ENCODE assay signal across 31 cellular contexts in the genomic region with DNA sequence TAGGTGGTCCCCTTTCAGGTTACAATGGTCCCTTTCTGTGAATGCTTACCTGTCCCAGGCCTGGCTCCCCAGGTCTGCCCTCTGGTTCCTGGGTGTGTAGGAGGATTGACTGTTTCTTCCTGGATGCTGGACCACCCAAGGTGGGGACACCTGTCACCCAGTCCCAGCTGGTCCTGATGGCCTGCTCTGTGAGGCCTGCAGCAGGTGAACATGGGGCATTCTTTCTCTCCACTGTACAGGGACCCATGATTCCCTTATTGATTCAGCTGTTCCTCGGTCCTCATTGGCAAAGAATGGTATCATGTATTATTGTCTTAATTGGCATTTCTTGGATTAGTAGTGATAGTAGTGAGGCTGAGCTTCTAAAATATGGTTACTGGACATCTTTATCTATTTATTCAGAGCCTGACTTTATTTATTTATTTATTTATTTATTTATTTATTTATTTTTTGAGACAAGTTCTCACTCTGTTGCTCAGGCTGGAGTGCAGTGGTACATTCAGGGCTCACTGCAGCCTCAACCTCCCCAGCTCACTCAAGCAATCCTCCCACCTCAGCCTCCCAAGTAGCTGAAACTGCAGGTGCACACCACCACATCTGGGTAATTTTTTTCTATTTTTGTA. TPM values are rescaled to one million over a fixed set of nuclear protein-coding genes. Genes with fewer than 3 reads are reported as not detected.
"Had no signal": no experiment of that assay in that cellular context is flagged by ENCODE, and none has a peak within 500 bp of the region (broad histone marks: within the 10 kb centered on the region; RNA-seq: fewer than 3 reads in every experiment).

No MANE protein-coding gene starts in this region.

- H3K9me3 ChIP-seq: ascending aorta, breast epithelium, colonic mucosa, esophagus squamous epithelium, gastroesophageal sphincter, heart right ventricle had no signal

- ATAC-seq: activated CD4-positive, alpha-beta T cell treated with anti-CD3 and anti-CD28 coated beads for 36 hours; activated CD8-positive, alpha-beta memory T cell treated with anti-CD3 and anti-CD28 coated beads, Interleukin-2, amount 10 ng/mL, durations not matched to agents 7 days and 5 days; activated CD8-positive, alpha-beta T cell treated with anti-CD3 and anti-CD28 coated beads, Interleukin-2, amount 10 ng/mL, durations not matched to agents 7 days and 5 days; activated naive CD4-positive, alpha-beta T cell treated with anti-CD3 and anti-CD28 coated beads, Interleukin-2, amount 50 U/mL, for 72 hours; gastroesophageal sphincter; heart right ventricle had no signal

- H3K36me3 ChIP-seq: ascending aorta, breast epithelium, cardiac muscle cell, colonic mucosa, esophagus squamous epithelium, gastroesophageal sphincter, heart right ventricle had no signal

- H3K27me3 ChIP-seq: ascending aorta, breast epithelium, cardiac muscle cell, colonic mucosa, esophagus squamous epithelium, gastroesophageal sphincter, heart right ventricle, hepatocyte had no signal

- H3K4me1 ChIP-seq: ascending aorta, breast epithelium, colonic mucosa, esophagus squamous epithelium, gastroesophageal sphincter, heart right ventricle had no signal

- H3K4me3 ChIP-seq: ascending aorta, breast epithelium, cardiac muscle cell, colonic mucosa, esophagus squamous epithelium, gastroesophageal sphincter, heart right ventricle, hepatocyte had no signal

- H3K27ac ChIP-seq: ascending aorta, breast epithelium, cardiac muscle cell, colonic mucosa, epithelial cell of prostate, esophagus squamous epithelium, gastroesophageal sphincter, heart right ventricle, hepatocyte had no signal

- DNase-seq: activated CD4-positive, alpha-beta memory T cell treated with anti-CD3 and anti-CD28 coated beads for 36 hours; activated CD4-positive, alpha-beta T cell treated with anti-CD3 and anti-CD28 coated beads for 36 hours; activated CD4-positive, alpha-beta T cell treated with anti-CD3 and anti-CD28 coated beads, Interleukin-2, amount 10 ng/mL, durations not matched to agents 24 days and 14 days; activated CD4-positive, CD25-positive, alpha-beta regulatory T cell; activated CD4-positive, CD25-positive, alpha-beta regulatory T cell treated with anti-CD3 and anti-CD28 coated beads, Interleukin-2, amount 50 U/mL, for 72 hours; activated CD8-positive, alpha-beta memory T cell treated with anti-CD3 and anti-CD28 coated beads, Interleukin-2, amount 10 ng/mL, durations not matched to agents 7 days and 5 days; activated CD8-positive, alpha-beta memory T cell treated with anti-CD3 and anti-CD28 coated beads, Interleukin-2, amount 50 U/mL, for 4 hours; activated CD8-positive, alpha-beta T cell treated with anti-CD3 and anti-CD28 coated beads, Interleukin-2, amount 10 ng/mL, durations not matched to agents 7 days and 5 days; activated effector memory CD4-positive, alpha-beta T cell treated with anti-CD3 and anti-CD28 coated beads, Interleukin-2, amount 50 U/mL, for 16 hours; activated naive CD4-positive, alpha-beta T cell treated with anti-CD3 and anti-CD28 coated beads, Interleukin-2, amount 10 ng/mL, durations not matched to agents 7 days and 5 days; activated naive CD8-positive, alpha-beta T cell treated with anti-CD3 and anti-CD28 coated beads, Interleukin-2, amount 10 ng/mL, durations not matched to agents 7 days and 5 days; activated T-cell treated with anti-CD3 and anti-CD28 coated beads, Interleukin-2, amount 50 U/mL, for 1 hour; activated T-cell treated with anti-CD3 and anti-CD28 coated beads, Interleukin-2, amount 50 U/mL, for 48 hours; central memory CD4-positive, alpha-beta T cell; cerebellar nuclear complex; colonic mucosa; effector CD8-positive, alpha-beta T cell; esophagus squamous epithelium; foreskin melanocyte; heart right ventricle had no signal

RNA-seq across cellular contexts. Expression of a gene that starts 21.2 kb away (rescaled TPM):
- total RNA-seq: activated CD4-positive, alpha-beta T cell treated with anti-CD3 and anti-CD28 coated beads, Interleukin-2, amount 10 ng/mL, durations not matched to agents 24 days and 14 days; activated CD8-positive, alpha-beta memory T cell treated with anti-CD3 and anti-CD28 coated beads for 36 hours; activated naive CD4-positive, alpha-beta T cell treated with anti-CD3 and anti-CD28 coated beads, Interleukin-2, amount 50 U/mL, for 72 hours; ascending aorta; dermis microvascular lymphatic vessel endothelial cell; endothelial cell of umbilical vein; fibroblast of lung had no signal
